ENCODE assay signal across 21 cellular contexts in the genomic region with DNA sequence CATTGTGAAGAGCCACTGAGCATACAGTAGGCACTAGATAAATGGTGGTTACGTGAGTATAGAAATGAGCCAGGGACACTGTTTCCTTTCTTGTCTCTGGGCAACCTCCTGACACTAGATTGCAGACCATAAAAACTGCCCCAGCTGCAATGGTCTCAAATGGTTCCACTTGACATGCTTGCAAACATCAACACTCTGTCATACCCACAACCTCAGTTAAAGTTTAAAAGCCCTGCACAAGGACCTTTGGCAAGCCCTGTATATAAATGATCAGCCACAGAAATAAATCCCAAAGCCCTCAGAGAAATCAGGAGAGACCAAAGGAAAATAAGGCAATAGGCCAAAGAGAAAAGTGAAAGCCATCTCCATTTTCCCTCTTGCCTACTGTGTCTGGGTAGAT. TPM values are rescaled to one million over a fixed set of nuclear protein-coding genes. Genes with fewer than 3 reads are reported as not detected.
DNase-seq lines count a peak whose midpoint lies in the region; ATAC-seq, FAIRE-seq and TF ChIP-seq lines count a peak whose summit lies in the region.
"Had no signal": no experiment of that assay in that cellular context is flagged by ENCODE, and none has a peak within 500 bp of the region (broad histone marks: within the 10 kb centered on the region; RNA-seq: fewer than 3 reads in every experiment).

No MANE protein-coding gene starts in this region.

- in situ Hi-C loops in ACHN (cut with HindIII; ENCODE audit: low pct_ligation_motif_present, low pct_unique_long_range_greater_than_20kb, low sequenced_read_pairs), result no loop called here
- in situ Hi-C loops in GM12878 (cut with MboI), result no loop called here

- CTCF ChIA-PET in GM12878 (lab: Yijun Ruan, JAX), result no interaction called here
- CTCF ChIA-PET in RWPE1 (lab: Yijun Ruan, JAX), result no interaction called here

- POLR2A ChIA-PET in GM12878 (lab: Charles Lee) (no interaction called here), RWPE1 (lab: Yijun Ruan, JAX; ENCODE audit: low non-redundant PET) (no interaction called here)

- TF ChIP-seq RAD21 in GM12878 (IDR thresholded peaks at IDR 0.05; ENCODE audit: insufficient read depth, low read depth, low read length), result no peak

- no peaks in the 10 kb centered on the region for H3K79me2 ChIP-seq in GM12878 (ENCODE audit: control insufficient read depth, insufficient read depth, low read length)

- RAD21 ChIA-PET in GM12878 (lab: Charles Lee; ENCODE audit: unreplicated experiment), result no interaction called here

- no TSS peak for BruUV-seq in GM12878 (replicated peaks; lab: Mats Ljungman, UMichigan)

- H3K27me3 ChIP-seq in GM12878 (replicated peaks in 1 of 2; ENCODE audit: control insufficient read depth in 2 of 2, insufficient read depth in 2 of 2, low read length in 1 of 2) (no peaks in the 10 kb centered on the region), right lobe of liver (no peaks in the 10 kb centered on the region)
- H3K27me3 ChIP-seq: uterus had no signal

- FAIRE-seq in GM12878 (lab: Jason Lieb, UNC), result no peak

- H3K4me1 ChIP-seq in GM12878 (ENCODE audit: control insufficient read depth, insufficient read depth, low read length) (no peaks in the 10 kb centered on the region; the same call in 1 of the 2 replicates), right lobe of liver (peaks cover 0 to 59% (median 29%) of the 10 kb centered on the region in 4 donors)
- H3K4me1 ChIP-seq: uterus had no signal

- H3K36me3 ChIP-seq in GM12878 (ENCODE audit: control insufficient read depth in 2 of 2, insufficient read depth in 2 of 2, low read length in 1 of 2), result no peaks in the 10 kb centered on the region
- H3K36me3 ChIP-seq in right lobe of liver, result no peaks in the 10 kb centered on the region
- H3K36me3 ChIP-seq: uterus had no signal

- SMC1A ChIA-PET in GM12878 (lab: Charles Lee; ENCODE audit: uncharacterized antibody, unreplicated experiment), result interaction anchor here (1.3 kb wide), 1 partner anchor 18 kb away, joined by 3 read pairs; no protein-coding TSS in a partner anchor

- intact Hi-C loops in GM12878 (cut with micrococcal nuclease; ENCODE audit: unreplicated experiment) (no loop called here), right lobe of liver (cut with DNase I) (no loop called here)

- H4K20me1 ChIP-seq in GM12878 (ENCODE audit: control insufficient read depth, insufficient read depth), result no peaks in the 10 kb centered on the region

- H3K9me3 ChIP-seq in GM12878 (replicated peaks; ENCODE audit: control insufficient read depth, insufficient read depth, low read length) (no peaks in the 10 kb centered on the region), right lobe of liver (no peaks in the 10 kb centered on the region)
- H3K9me3 ChIP-seq: uterus had no signal

- WGBS in GM12878 (ENCODE audit: insufficient coverage, insufficient replicate concordance, low lambda C conversion rate, missing lambda C conversion rate), result 0% methylated on average over 1 of the region's 1 CpG
- WGBS in right lobe of liver (ENCODE audit: insufficient coverage, low coverage, low lambda C conversion rate, missing lambda C conversion rate), result 25% methylated on average over 1 of the region's 1 CpG

- H3K9ac ChIP-seq in GM12878 (ENCODE audit: control insufficient read depth, insufficient read depth, low read length), result no peak overlapping the region

- TF ChIP-seq POLR2A in GM12878 (IDR thresholded peaks at IDR 0.05; ENCODE audit: low read depth, low read length) (no peak), right lobe of liver (IDR thresholded peaks at IDR 0.05) (no peak), erythroblast (IDR thresholded peaks at IDR 0.05; ENCODE audit: low read length) (no peak)

- H2AFZ ChIP-seq in GM12878 (ENCODE audit: control insufficient read depth, low read depth, low read length), result no peak overlapping the region

- ATAC-seq in GM19452 (IDR thresholded peaks at IDR 0.05; ENCODE audit: unreplicated experiment) (peak; percentile 53), GM12878 (peak; percentile 60), right lobe of liver (peak; percentile 45 to 60 (median 52))
- ATAC-seq: activated CD8-positive, alpha-beta T cell treated with anti-CD3 and anti-CD28 coated beads for 36 hours; natural killer cell treated with Interleukin-12 subunit alpha and Interleukin-12 subunit beta and Interleukin-15 and Interleukin-18, amount 100 ng/mL, for 72 hours had no signal

- no peak for TF ChIP-seq EP300 in GM12878 (IDR thresholded peaks at IDR 0.05; ENCODE audit: borderline replicate concordance in 1 of 2, control insufficient read depth in 1 of 2, low read depth in 2 of 2, low read length in 2 of 2)

- no peak overlapping the region for H3K4me3 ChIP-seq in GM12878
- no peak overlapping the region for H3K4me3 ChIP-seq in right lobe of liver
- H3K4me3 ChIP-seq: uterus had no signal

- no peak overlapping the region for H3K4me2 ChIP-seq in GM12878 (ENCODE audit: control insufficient read depth, insufficient read depth)

- DNase-seq in ACHN (peak; percentile 82), GM12878 (ENCODE audit: low read depth, low spot score) (no peak), right lobe of liver (no peak), dedifferentiated amniotic fluid mesenchymal stem cell (ENCODE audit: extremely low spot score) (no peak), RWPE1 (ENCODE audit: low spot score) (no peak), erythroblast (lab: John Stamatoyannopoulos, UW) (no peak), NCI-H2107 treated with DMSO at 0.1 percent for 48 hours (lab: John Stamatoyannopoulos, UW; ENCODE audit: unreplicated experiment) (no peak)
- DNase-seq: activated B cell treated with CpG ODN at 0.5 μM for 24 hours; activated CD8-positive, alpha-beta T cell treated with anti-CD3 and anti-CD28 coated beads for 36 hours; activated naive CD4-positive, alpha-beta T cell treated with Interleukin-2 at 50 U/mL for 16 hours; activated T-cell treated with anti-CD3 and anti-CD28 coated beads, Interleukin-2, amount 50 U/mL, for 1 hour; DND-41; effector memory CD4-positive, alpha-beta T cell; glutamatergic neuron; mesenchymal stem cell; NCI-H1105 treated with DMSO at 0.1 percent for 48 hours; NCI-H526 treated with DMSO at 0.1 percent for 48 hours; stimulated activated CD4-positive, alpha-beta T cell treated with anti-CD3 and anti-CD28 coated beads, Interleukin-4, amount 100 ng/mL, for 4 hours; uterus had no signal

- H3K27ac ChIP-seq in GM12878 (ENCODE audit: control insufficient read depth, insufficient read depth) (no peak overlapping the region), right lobe of liver (peak overlapping the region in 2 of 3 donors; percentile 24 to 72), RWPE1 (no peak overlapping the region)
- H3K27ac ChIP-seq: uterus had no signal

- no peak for TF ChIP-seq CTCF in GM12878 (IDR thresholded peaks at IDR 0.05 in 2 of 3, conservative IDR thresholded peaks at IDR 0.05 in 1 of 3; ENCODE audit: control insufficient read depth in 2 of 3, extremely low read depth in 1 of 3, insufficient read depth in 1 of 3, low read depth in 3 of 3, low read length in 3 of 3)
- TF ChIP-seq CTCF in right lobe of liver (IDR thresholded peaks at IDR 0.05), result no peak
- no peak for TF ChIP-seq CTCF in RWPE1 (conservative IDR thresholded peaks at IDR 0.05; ENCODE audit: low read depth)

TF ChIP-seq in GM12878, 131 proteins besides CTCF, POLR2A, EP300 and RAD21:
- TF ChIP-seq NFXL1 (IDR thresholded peaks at IDR 0.05; ENCODE audit: borderline replicate concordance), result no peak
- 0 out of 4 replicates have a peak, but pooled peaks of 1 of the 2 experiments have one; percentile 19 for TF ChIP-seq IKZF2 (IDR thresholded peaks at IDR 0.05)
- no peak for TF ChIP-seq ZNF217 (IDR thresholded peaks at IDR 0.05)
TF ChIP-seq in GM12878: peak in this region for 1.

RNA-seq across cellular contexts. Expression of gene PLEKHA7, which starts 20.7 kb away (rescaled TPM):
- total RNA-seq in GM12878 (2013; cell fraction: nucleolus; rRNA removed), result 4.2 and 4.5 TPM in 2 replicates
- total RNA-seq in GM12878 (2014; rRNA removed) (2.2 and 3.6 TPM in 2 replicates), GM12878 (2014; rRNA removed; fragmentation: Illumina TruSeq; extraction: Trizol) (2.2 and 3.1 TPM in 2 replicates), GM12878 (2021) (4.5 and 5.3 TPM in 2 replicates), right lobe of liver (10 to 100 TPM; 12.7 to 26.7 (median 21.5) TPM)
- polyA plus RNA-seq in GM12878 (2011; ENCODE audit: low read depth), result 1.1 TPM
- polyA plus RNA-seq in GM12878 (2011; rRNA removed) (1.4 and 1.9 TPM in 2 replicates), GM12878 (2014; fragmentation: Illumina TruSeq; extraction: Trizol) (2.8 and 4.1 TPM in 2 replicates), GM12878 (2014; fragmentation: Nextera tagmentation; extraction: Ambion mirVana) (under 1 TPM; 0.45 to 0.57 TPM), GM12878 (2014; rRNA removed) (3.9 and 5.1 TPM in 2 replicates), GM12878 (2016; fragmentation: Nextera tagmentation; extraction: Ambion mirVana) (1 to 10 TPM; 1.1 to 1.7 TPM)
- 1.1 TPM in 2 replicates for polyA plus RNA-seq in GM12878 (2011; cell fraction: cytosol; rRNA removed)
- 2.3 and 3.3 TPM in 2 replicates for polyA plus RNA-seq in GM12878 (2011; cell fraction: nucleus; rRNA removed)
- 1.5 and 2.0 TPM in 2 replicates for polyA plus RNA-seq in GM12878 (2012)
- polyA minus RNA-seq in GM12878 (2011; rRNA and poly(A)+ RNA removed), result 1.3 and 1.8 TPM in 2 replicates
- polyA minus RNA-seq in GM12878 (2011; cell fraction: cytosol; rRNA and poly(A)+ RNA removed), result 0.21 TPM in 1 of 2 replicates, not detected in the other
- polyA minus RNA-seq in GM12878 (2011; cell fraction: nucleus; rRNA and poly(A)+ RNA removed), result 1.5 and 2.9 TPM in 2 replicates

Comparison
In these comparisons a context has a peak if more than half of its experiments do, and no peak if none do; other contexts are left out.
1. H3K27ac ChIP-seq: peak in right lobe of liver (2 of 3); none in GM12878 (single experiment) and RWPE1 (single experiment).
2. Peak in every context shown above with its lines, with median percentiles within 50 percentile points of each other: ATAC-seq.